9 cellular contexts compared by ENCODE assay signal in the genomic region with DNA sequence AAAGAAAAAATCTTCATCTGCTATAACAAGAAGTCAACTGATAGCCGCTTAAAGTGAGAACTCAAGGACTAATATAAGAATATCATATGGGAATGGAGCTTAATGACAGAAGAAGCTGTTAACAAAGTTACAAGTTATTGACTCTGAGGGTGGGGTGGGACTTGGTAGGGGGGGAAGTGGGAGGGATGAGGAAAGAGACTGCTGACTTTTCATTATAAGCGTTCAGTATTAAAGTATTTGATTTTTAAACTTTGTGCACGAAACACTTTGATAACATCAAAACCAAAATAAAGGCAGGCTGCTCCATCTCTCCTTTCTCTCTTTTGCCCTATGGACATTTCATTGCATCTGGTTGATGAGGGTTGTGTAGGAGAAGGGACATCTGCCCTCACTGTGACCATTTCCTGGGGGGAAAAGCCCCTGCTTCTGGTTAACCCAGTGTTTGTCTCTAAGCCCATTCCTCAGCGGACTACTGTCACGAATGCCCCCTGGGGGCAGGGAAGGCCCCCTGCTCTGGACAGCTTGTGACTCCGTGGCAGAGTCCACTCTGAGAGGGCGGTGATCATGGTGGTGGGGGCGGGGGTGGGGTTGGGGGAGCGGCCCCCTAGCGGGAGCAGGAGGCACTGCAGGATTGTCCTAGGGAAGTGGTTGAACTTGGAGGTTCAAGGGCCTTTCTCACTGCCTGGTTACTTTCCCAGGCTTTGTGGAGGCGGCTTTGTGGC. TPM values are rescaled to one million over a fixed set of nuclear protein-coding genes. Genes with fewer than 3 reads are reported as not detected.
DNase-seq lines count a peak whose midpoint lies in the region; ATAC-seq and TF ChIP-seq lines count a peak whose summit lies in the region.
"Had no signal": no experiment of that assay in that cellular context is flagged by ENCODE, and none has a peak within 500 bp of the region (broad histone marks: within the 10 kb centered on the region; RNA-seq: fewer than 3 reads in every experiment).

No MANE protein-coding gene starts in this region.

- no peak overlapping the region for H3K4me3 ChIP-seq in DOHH2 (ENCODE audit: low read length)
- no peak overlapping the region for H3K4me3 ChIP-seq in HEK293 (ENCODE audit: low read depth, low read length)

- H3K9me3 Mint-ChIP-seq in activated T-helper 17 cell treated with anti-CD3 and anti-CD28 coated beads, Interleukin-2, amount 50 U/mL, for 72 hours = no peaks in the 10 kb centered on the region
- H3K9me3 Mint-ChIP-seq in mesothelial cell of epicardium = no peaks in the 10 kb centered on the region

- H3K27me3 Mint-ChIP-seq in activated T-helper 17 cell treated with anti-CD3 and anti-CD28 coated beads, Interleukin-2, amount 50 U/mL, for 72 hours = no peaks in the 10 kb centered on the region
- no peaks in the 10 kb centered on the region for H3K27me3 Mint-ChIP-seq in mesothelial cell of epicardium (ENCODE audit: low read depth)

- H3K36me3 ChIP-seq in DOHH2 (ENCODE audit: control insufficient read depth, low read length) = no peaks in the 10 kb centered on the region
- peaks cover 0 to 7% of the 10 kb centered on the region in 2 experiments; a peak in 1 of 3 replicates for H3K36me3 ChIP-seq in HEK293 (ENCODE audit: control insufficient read depth in 2 of 2, insufficient read depth in 1 of 2, low read length in 2 of 2)

- CTCF ChIA-PET in HEK293 (lab: Yijun Ruan, JAX) = interaction anchor here (0.7 to 5.0 kb wide), 13 partner anchors 9 to 196 kb away, joined by 3 to 58 read pairs (median 3); no protein-coding TSS in a partner anchor

- H3K9me2 ChIP-seq in DOHH2 (replicated peaks; ENCODE audit: control insufficient read depth, low read length) = no peaks in the 10 kb centered on the region

- H3K27ac ChIP-seq in DOHH2 (ENCODE audit: low read depth, low read length) = no peak overlapping the region
- H3K27ac ChIP-seq in HEK293 (ENCODE audit: extremely low read depth, low read depth, low read length) = no peak overlapping the region

- no peaks in the 10 kb centered on the region for H3K4me1 Mint-ChIP-seq in activated T-helper 17 cell treated with anti-CD3 and anti-CD28 coated beads, Interleukin-2, amount 50 U/mL, for 72 hours
- H3K4me1 Mint-ChIP-seq in mesothelial cell of epicardium = peaks cover 10% of the 10 kb centered on the region

- POLR2A ChIA-PET in HEK293 (lab: Yijun Ruan, JAX) = no interaction called here

- no peaks in the 10 kb centered on the region for H3K79me2 ChIP-seq in DOHH2 (ENCODE audit: control insufficient read depth, low read length)

- no peaks in the 10 kb centered on the region for H4K20me1 ChIP-seq in DOHH2 (ENCODE audit: control insufficient read depth, insufficient read depth, low read depth, low read length)

- no peaks in the 10 kb centered on the region for H3K4me1 ChIP-seq in DOHH2 (ENCODE audit: control insufficient read depth, low read length)
- peaks cover under 1% of the 10 kb centered on the region; the same call in 1 of the 2 replicates for H3K4me1 ChIP-seq in HEK293 (ENCODE audit: control insufficient read depth, insufficient read depth, low read length)

- H3K27me3 ChIP-seq in DOHH2 (ENCODE audit: control insufficient read depth, low read length) = peaks cover 3% of the 10 kb centered on the region; the same call in 1 of the 2 replicates

- no peak for DNase-seq in mesothelial cell of epicardium (ENCODE audit: low spot score in 2 of 2, unreplicated experiment in 2 of 2)
- DNase-seq in stimulated activated naive CD4-positive, alpha-beta T cell (lab: John Stamatoyannopoulos, UW) = no peak

- H3K36me3 Mint-ChIP-seq in activated T-helper 17 cell treated with anti-CD3 and anti-CD28 coated beads, Interleukin-2, amount 50 U/mL, for 72 hours (ENCODE audit: low read depth) = no peaks in the 10 kb centered on the region
- no peaks in the 10 kb centered on the region for H3K36me3 Mint-ChIP-seq in mesothelial cell of epicardium

- TF ChIP-seq CTCF in DOHH2 (IDR thresholded peaks at IDR 0.05; ENCODE audit: low read depth, low read length, poor library complexity, severe bottlenecking) (peak; percentile 68), HEK293 (tag by site-specific recombination; IDR thresholded peaks at IDR 0.05) (no peak), mesothelial cell of epicardium (IDR thresholded peaks at IDR 0.05; ENCODE audit: unreplicated experiment) (peak; percentile 73)

- H3K4me3 Mint-ChIP-seq in activated T-helper 17 cell treated with anti-CD3 and anti-CD28 coated beads, Interleukin-2, amount 50 U/mL, for 72 hours = no peak overlapping the region
- no peak overlapping the region for H3K4me3 Mint-ChIP-seq in mesothelial cell of epicardium

- H3K27ac Mint-ChIP-seq in activated T-helper 17 cell treated with anti-CD3 and anti-CD28 coated beads, Interleukin-2, amount 50 U/mL, for 72 hours = no peak overlapping the region
- H3K27ac Mint-ChIP-seq in mesothelial cell of epicardium = no peak overlapping the region

- no peaks in the 10 kb centered on the region for H3K9me3 ChIP-seq in DOHH2 (ENCODE audit: control insufficient read depth, insufficient read depth, low read length)
- no peaks in the 10 kb centered on the region for H3K9me3 ChIP-seq in HEK293 (ENCODE audit: control insufficient read depth, insufficient read depth, low read depth, low read length)

- peak; percentile 26 for ATAC-seq in activated T-helper 17 cell treated with anti-CD3 and anti-CD28 coated beads, Interleukin-2, amount 50 U/mL, for 72 hours (replicated peaks)
- ATAC-seq in GM21737 (IDR thresholded peaks at IDR 0.05; ENCODE audit: unreplicated experiment) (no peak), HG03108 (IDR thresholded peaks at IDR 0.05; ENCODE audit: unreplicated experiment) (no peak), HG03039 (IDR thresholded peaks at IDR 0.05; ENCODE audit: unreplicated experiment) (no peak)

- no peak overlapping the region for H3K4me2 ChIP-seq in DOHH2 (ENCODE audit: low read length)

- H3F3A ChIP-seq in DOHH2 (ENCODE audit: control insufficient read depth, insufficient read depth) = no peaks in the 10 kb centered on the region

TF ChIP-seq in HEK293, 187 proteins besides CTCF, POLR2A, EP300 and RAD21:
- TF ChIP-seq ZNF548 (tag by site-specific recombination; IDR thresholded peaks at IDR 0.05) = no peak
- no peak for TF ChIP-seq ZNF626 (tag by site-specific recombination; IDR thresholded peaks at IDR 0.05)
- TF ChIP-seq, protein P1, sequence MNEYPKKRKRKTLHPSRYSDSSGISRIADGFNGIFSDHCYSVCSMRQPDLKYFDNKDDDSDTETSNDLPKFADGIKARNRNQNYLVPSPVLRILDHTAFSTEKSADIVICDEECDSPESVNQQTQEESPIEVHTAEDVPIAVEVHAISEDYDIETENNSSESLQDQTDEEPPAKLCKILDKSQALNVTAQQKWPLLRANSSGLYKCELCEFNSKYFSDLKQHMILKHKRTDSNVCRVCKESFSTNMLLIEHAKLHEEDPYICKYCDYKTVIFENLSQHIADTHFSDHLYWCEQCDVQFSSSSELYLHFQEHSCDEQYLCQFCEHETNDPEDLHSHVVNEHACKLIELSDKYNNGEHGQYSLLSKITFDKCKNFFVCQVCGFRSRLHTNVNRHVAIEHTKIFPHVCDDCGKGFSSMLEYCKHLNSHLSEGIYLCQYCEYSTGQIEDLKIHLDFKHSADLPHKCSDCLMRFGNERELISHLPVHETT (tag by site-specific recombination; IDR thresholded peaks at IDR 0.05) = no peak
- TF ChIP-seq ZBTB48 (tag by site-specific recombination; IDR thresholded peaks at IDR 0.05) = no peak
- no peak for TF ChIP-seq ZNF571 (tag by site-specific recombination; IDR thresholded peaks at IDR 0.05)
- no peak for TF ChIP-seq ZNF169 (tag by site-specific recombination; IDR thresholded peaks at IDR 0.05)
- no peak for TF ChIP-seq ZNF366 (tag by site-specific recombination; conservative IDR thresholded peaks at IDR 0.05)
- no peak for TF ChIP-seq KLF1 (tag by site-specific recombination; IDR thresholded peaks at IDR 0.05)
- TF ChIP-seq, protein P2, sequence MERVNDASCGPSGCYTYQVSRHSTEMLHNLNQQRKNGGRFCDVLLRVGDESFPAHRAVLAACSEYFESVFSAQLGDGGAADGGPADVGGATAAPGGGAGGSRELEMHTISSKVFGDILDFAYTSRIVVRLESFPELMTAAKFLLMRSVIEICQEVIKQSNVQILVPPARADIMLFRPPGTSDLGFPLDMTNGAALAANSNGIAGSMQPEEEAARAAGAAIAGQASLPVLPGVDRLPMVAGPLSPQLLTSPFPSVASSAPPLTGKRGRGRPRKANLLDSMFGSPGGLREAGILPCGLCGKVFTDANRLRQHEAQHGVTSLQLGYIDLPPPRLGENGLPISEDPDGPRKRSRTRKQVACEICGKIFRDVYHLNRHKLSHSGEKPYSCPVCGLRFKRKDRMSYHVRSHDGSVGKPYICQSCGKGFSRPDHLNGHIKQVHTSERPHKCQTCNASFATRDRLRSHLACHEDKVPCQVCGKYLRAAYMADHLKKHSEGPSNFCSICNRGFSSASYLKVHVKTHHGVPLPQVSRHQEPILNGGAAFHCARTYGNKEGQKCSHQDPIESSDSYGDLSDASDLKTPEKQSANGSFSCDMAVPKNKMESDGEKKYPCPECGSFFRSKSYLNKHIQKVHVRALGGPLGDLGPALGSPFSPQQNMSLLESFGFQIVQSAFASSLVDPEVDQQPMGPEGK (tag by site-specific recombination; IDR thresholded peaks at IDR 0.05) = 0 out of 2 replicates have a peak, but pooled peaks have one; percentile 22

RNA-seq across cellular contexts. Expression of a gene that starts 17.4 kb away (rescaled TPM):
- total RNA-seq in activated T-helper 17 cell treated with anti-CD3 and anti-CD28 coated beads, Interleukin-2, amount 50 U/mL, for 72 hours = not detected
- 0.09 to 0.14 TPM in 2 of 3 replicates, not detected in the other for total RNA-seq in mesothelial cell of epicardium

RNA-seq across cellular contexts. Expression of a gene that starts 38.0 kb away (rescaled TPM):
- not detected for total RNA-seq in activated T-helper 17 cell treated with anti-CD3 and anti-CD28 coated beads, Interleukin-2, amount 50 U/mL, for 72 hours
- total RNA-seq in mesothelial cell of epicardium = not detected in 3 replicates
- total RNA-seq: temporal lobe had no signal

RNA-seq across cellular contexts. Expression of a gene that starts 48.3 kb away (rescaled TPM):
- total RNA-seq in activated T-helper 17 cell treated with anti-CD3 and anti-CD28 coated beads, Interleukin-2, amount 50 U/mL, for 72 hours = 10 to 100 TPM; 10.5 to 11.1 TPM
- total RNA-seq in mesothelial cell of epicardium = 46.3 to 48.6 TPM (median 47.7 TPM) in 3 replicates
